Comparison of ENCODE assay signal across 8 cellular contexts in genomic region chr10:14878266-14879054, GRCh38. TPM values are rescaled to one million over a fixed set of nuclear protein-coding genes. Genes with fewer than 3 reads are reported as not detected.
DNase-seq lines count a peak whose midpoint lies in the region; ATAC-seq and TF ChIP-seq lines count a peak whose summit lies in the region.

Gene SUV39H2, plus strand, starts transcription at chr10:14878866. Its CDS starts 23 bp downstream, at chr10:14878889.

- peak; percentile 93 to 94 for ATAC-seq in CD4-positive, CD25-positive, alpha-beta regulatory T cell (ENCODE audit: low read depth in 2 of 2)
- ATAC-seq in GM19452 (IDR thresholded peaks at IDR 0.05; ENCODE audit: unreplicated experiment) (peak; percentile 90), HG03575 (IDR thresholded peaks at IDR 0.05; ENCODE audit: extremely low read depth, insufficient number of reproducible peaks, low FRiP score, unreplicated experiment) (peak; percentile 54)

- H3K4me1 Mint-ChIP-seq in CD4-positive, CD25-positive, alpha-beta regulatory T cell: peaks cover 12 to 45% (median 28%) of the 10 kb centered on the region in 4 donors

- H3K27ac Mint-ChIP-seq in CD4-positive, CD25-positive, alpha-beta regulatory T cell: peak within 1 kb of the TSS; percentile 82 to 94 (median 93)

- TF ChIP-seq RAD21 in liver (IDR thresholded peaks at IDR 0.05): no peak

- no peaks in the 10 kb centered on the region for H3K9me3 ChIP-seq in CD4-positive, CD25-positive, alpha-beta regulatory T cell (ENCODE audit: control insufficient read depth in 2 of 2, low read length in 2 of 2)
- H3K9me3 ChIP-seq in liver (ENCODE audit: control insufficient read depth in 4 of 4, low read length in 3 of 4): no peaks in the 10 kb centered on the region

- H3K27me3 ChIP-seq in CD4-positive, CD25-positive, alpha-beta regulatory T cell (ENCODE audit: control insufficient read depth, insufficient read depth, low read length): no peaks in the 10 kb centered on the region
- no peaks in the 10 kb centered on the region for H3K27me3 ChIP-seq in liver (ENCODE audit: control insufficient read depth in 4 of 4, insufficient read depth in 4 of 4, low read length in 3 of 4)

- TF ChIP-seq CTCF in liver (IDR thresholded peaks at IDR 0.05; ENCODE audit: low read depth, low read length, missing input control): no peak

- peak within 1 kb of the TSS; percentile 62 for H3K27ac ChIP-seq in CD4-positive, CD25-positive, alpha-beta regulatory T cell (ENCODE audit: insufficient read depth, low read length, poor library complexity, severe bottlenecking)
- peak within 1 kb of the TSS; percentile 89 to 97 for H3K27ac ChIP-seq in liver (ENCODE audit: low read depth in 1 of 2, low read length in 2 of 2)

- peak; percentile 90 to 96 (median 92) for DNase-seq in CD4-positive, CD25-positive, alpha-beta regulatory T cell
- peak; percentile 95 for DNase-seq in NCI-H82 (lab: John Stamatoyannopoulos, UW)
- DNase-seq in activated CD4-positive, alpha-beta T cell treated with anti-CD3 and anti-CD28 coated beads, Interleukin-2, amount 50 U/mL, for 48 hours: peak; percentile 92 to 94
- peak; percentile 98 for DNase-seq in dermis blood vessel endothelial cell
- peak; percentile 94 for DNase-seq in stimulated activated CD4-positive, alpha-beta T cell treated with anti-CD3 and anti-CD28 coated beads, Interleukin-4, amount 100 ng/mL, for 1 hour

- WGBS in liver: under 1% methylated on average over 92 of the region's 92 CpGs

- peaks cover 28% of the 10 kb centered on the region for H3K4me1 ChIP-seq in CD4-positive, CD25-positive, alpha-beta regulatory T cell (ENCODE audit: control insufficient read depth, insufficient read depth, low read length, poor library complexity, severe bottlenecking)
- peaks cover 2 to 18% (median 8%) of the 10 kb centered on the region in 4 donors for H3K4me1 ChIP-seq in liver (ENCODE audit: control insufficient read depth in 4 of 4, insufficient read depth in 4 of 4, low read length in 3 of 4)

- no peaks in the 10 kb centered on the region for H3K36me3 Mint-ChIP-seq in CD4-positive, CD25-positive, alpha-beta regulatory T cell

- peak within 1 kb of the TSS; percentile 92 to 97 (median 94) for H3K4me3 Mint-ChIP-seq in CD4-positive, CD25-positive, alpha-beta regulatory T cell

- H3K27me3 Mint-ChIP-seq in CD4-positive, CD25-positive, alpha-beta regulatory T cell: no peaks in the 10 kb centered on the region

- H3K9ac ChIP-seq in liver (ENCODE audit: low read depth in 1 of 2, low read length in 2 of 2): peak within 1 kb of the TSS; percentile 70 to 96

- H3K4me3 ChIP-seq in CD4-positive, CD25-positive, alpha-beta regulatory T cell (ENCODE audit: low read depth, low read length): peak within 1 kb of the TSS; percentile 83
- H3K4me3 ChIP-seq in liver (ENCODE audit: low read depth in 1 of 3, low read length in 3 of 3): peak within 1 kb of the TSS; percentile 85 to 99 (median 94)

- no peaks in the 10 kb centered on the region for H3K36me3 ChIP-seq in CD4-positive, CD25-positive, alpha-beta regulatory T cell (ENCODE audit: control insufficient read depth, insufficient read depth, low read length)
- peaks cover 0 to 2% (median 0%) of the 10 kb centered on the region in 4 donors for H3K36me3 ChIP-seq in liver (ENCODE audit: control insufficient read depth in 4 of 4, insufficient read depth in 3 of 4, low read depth in 1 of 4, low read length in 3 of 4)

- H3K9me3 Mint-ChIP-seq in CD4-positive, CD25-positive, alpha-beta regulatory T cell: peaks cover 0 to 2% (median 0%) of the 10 kb centered on the region in 7 donors

TF ChIP-seq in liver, 16 proteins besides CTCF, POLR2A, EP300 and RAD21:
- TF ChIP-seq GABPA (IDR thresholded peaks at IDR 0.05 in 1 of 2, conservative IDR thresholded peaks at IDR 0.05 in 1 of 2): no peak
- TF ChIP-seq MAX (IDR thresholded peaks at IDR 0.05): peak; percentile 53
- peak; percentile 62 for TF ChIP-seq ZBTB33 (IDR thresholded peaks at IDR 0.05)
- TF ChIP-seq REST (IDR thresholded peaks at IDR 0.05): peak; percentile 92
- TF ChIP-seq YY1 (IDR thresholded peaks at IDR 0.05): peak; percentile 93

RNA-seq across cellular contexts. Expression of gene SUV39H2, which starts in this region (rescaled TPM):
- total RNA-seq in CD4-positive, CD25-positive, alpha-beta regulatory T cell: 4.3 TPM
- polyA plus RNA-seq in CD4-positive, CD25-positive, alpha-beta regulatory T cell: 1 to 10 TPM; 2.1 to 5.2 (median 3.7) TPM
- 17.7 and 23.5 TPM in 2 replicates for total RNA-seq in dermis blood vessel endothelial cell
- total RNA-seq in liver: 1 to 10 TPM; 3.2 to 7.5 TPM
- polyA plus RNA-seq in liver: 1 to 10 TPM; 1.8 to 2.7 TPM

Comparison
In these comparisons a context has a peak if more than half of its experiments do, and no peak if none do; other contexts are left out.
1. Peak in every context shown above with its lines: DNase-seq, ATAC-seq, H3K4me3 ChIP-seq and H3K27ac ChIP-seq.